In the genomic region with DNA sequence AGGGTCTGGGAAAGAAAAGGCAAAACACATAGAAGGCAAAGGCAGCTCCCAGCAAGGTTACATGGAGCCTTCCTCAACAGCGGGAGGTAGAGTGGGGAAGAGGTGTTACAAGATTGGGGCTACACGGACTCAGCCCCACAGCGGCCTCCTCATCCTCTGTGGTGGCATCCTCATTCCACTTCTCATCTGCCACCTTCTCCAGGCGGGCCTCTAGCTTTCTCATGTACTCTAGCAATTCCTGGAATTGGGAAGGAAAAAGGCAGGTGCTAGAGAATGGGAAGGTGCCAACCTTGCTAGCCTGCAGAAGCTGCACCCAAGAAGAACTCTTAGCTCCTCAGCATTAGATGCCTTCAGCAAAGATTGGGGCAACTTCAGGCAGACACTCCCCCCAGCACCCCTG, we compare ENCODE assay signal across 31 cellular contexts. TPM values are rescaled to one million over a fixed set of nuclear protein-coding genes. Genes with fewer than 3 reads are reported as not detected.
"Had no signal": no experiment of that assay in that cellular context is flagged by ENCODE, and none has a peak within 500 bp of the region (broad histone marks: within the 10 kb centered on the region; RNA-seq: fewer than 3 reads in every experiment).

No MANE protein-coding gene starts in this region.

- FAIRE-seq: small intestine had no signal

- H3K9me3 ChIP-seq: left ventricle myocardium inferior, ovary, prostate gland, tibial nerve, uterus had no signal

- ATAC-seq: natural killer cell; right cardiac atrium; sciatic nerve; stimulated activated memory B cell treated with anti-CD40 and anti-IgM and Interleukin-4, amounts not matched to agents 10 μg/mL and 1 μg/mL and 100 μg/mL, for 72 hours; stimulated activated naive CD8-positive, alpha-beta T cell treated with anti-CD3 and anti-CD28 coated beads, Interleukin-15, amount 100 ng/mL, for 72 hours had no signal

- H3K27me3 Mint-ChIP-seq: naive B cell; stimulated activated memory B cell treated with anti-CD40 and anti-IgM and Interleukin-4, amounts not matched to agents 10 μg/mL and 1 μg/mL and 100 μg/mL, for 72 hours; stimulated activated naive CD8-positive, alpha-beta T cell treated with anti-CD3 and anti-CD28 coated beads, Interleukin-15, amount 100 ng/mL, for 72 hours had no signal

- H3K27ac ChIP-seq: left ventricle myocardium inferior, ovary, prostate gland, tibial nerve, uterus had no signal

- H3K4me1 Mint-ChIP-seq: stimulated activated naive CD8-positive, alpha-beta T cell treated with anti-CD3 and anti-CD28 coated beads, Interleukin-15, amount 100 ng/mL, for 72 hours had no signal

- H3K4me3 ChIP-seq: left ventricle myocardium inferior, lung, ovary, prostate gland, tibial nerve, uterus had no signal

- H3K4me3 Mint-ChIP-seq: mesothelial cell of epicardium; naive B cell; natural killer cell; nephron progenitor cell; stimulated activated memory B cell treated with anti-CD40 and anti-IgM and Interleukin-4, amounts not matched to agents 10 μg/mL and 1 μg/mL and 100 μg/mL, for 72 hours; stimulated activated naive CD8-positive, alpha-beta T cell treated with anti-CD3 and anti-CD28 coated beads, Interleukin-15, amount 100 ng/mL, for 72 hours; type B pancreatic cell had no signal

- H3K9me3 Mint-ChIP-seq: mesothelial cell of epicardium; naive B cell; natural killer cell; nephron progenitor cell; stimulated activated memory B cell treated with anti-CD40 and anti-IgM and Interleukin-4, amounts not matched to agents 10 μg/mL and 1 μg/mL and 100 μg/mL, for 72 hours; stimulated activated naive CD8-positive, alpha-beta T cell treated with anti-CD3 and anti-CD28 coated beads, Interleukin-15, amount 100 ng/mL, for 72 hours; type B pancreatic cell had no signal

- H3K36me3 ChIP-seq: ovary, uterus had no signal

- DNase-seq: islet precursor cell; left ventricle myocardium inferior; mesendoderm; naive B cell; natural killer cell; nephron progenitor cell; ovary; retina; right cardiac atrium; small intestine; stimulated activated CD4-positive, alpha-beta T cell treated with anti-CD3 and anti-CD28 coated beads, Interleukin-1b, Interleukin-23, amount 100 ng/mL, for 48 hours; stimulated activated CD4-positive, alpha-beta T cell treated with anti-CD3 and anti-CD28 coated beads, Interleukin-2, amount 100 ng/mL, for 48 hours; stimulated activated CD4-positive, alpha-beta T cell treated with anti-CD3 and anti-CD28 coated beads, Interleukin-4, amount 100 ng/mL, for 4 hours; stimulated activated CD8-positive, alpha-beta memory T cell treated with anti-CD3 and anti-CD28 coated beads, Interleukin-4, amount 100 ng/mL, for 48 hours; stimulated activated naive CD4-positive, alpha-beta T cell treated with Interleukin-2 at 50 U/mL for 16 hours; stimulated activated naive CD8-positive, alpha-beta T cell treated with anti-CD3 and anti-CD28 coated beads, Interleukin-15, amount 100 ng/mL, for 72 hours; substantia nigra; uterus had no signal

- H3K27me3 ChIP-seq: ovary, tibial nerve, uterus had no signal

- H3K4me1 ChIP-seq: prostate gland, uterus had no signal

- H3K27ac Mint-ChIP-seq: mesothelial cell of epicardium; natural killer cell; nephron progenitor cell; stimulated activated memory B cell treated with anti-CD40 and anti-IgM and Interleukin-4, amounts not matched to agents 10 μg/mL and 1 μg/mL and 100 μg/mL, for 72 hours; stimulated activated naive CD8-positive, alpha-beta T cell treated with anti-CD3 and anti-CD28 coated beads, Interleukin-15, amount 100 ng/mL, for 72 hours; type B pancreatic cell had no signal

RNA-seq across cellular contexts. Expression of gene CISTR, which starts 37.8 kb away (rescaled TPM):
- total RNA-seq: kidney epithelial cell, lower leg skin, lung, mesothelial cell of epicardium, mononuclear cell, natural killer cell, omental fat pad, ovary, prostate gland, sciatic nerve, temporal lobe, tibial nerve, ureter, uterus had no signal
